8 cellular contexts compared by ENCODE assay signal in the genomic region with DNA sequence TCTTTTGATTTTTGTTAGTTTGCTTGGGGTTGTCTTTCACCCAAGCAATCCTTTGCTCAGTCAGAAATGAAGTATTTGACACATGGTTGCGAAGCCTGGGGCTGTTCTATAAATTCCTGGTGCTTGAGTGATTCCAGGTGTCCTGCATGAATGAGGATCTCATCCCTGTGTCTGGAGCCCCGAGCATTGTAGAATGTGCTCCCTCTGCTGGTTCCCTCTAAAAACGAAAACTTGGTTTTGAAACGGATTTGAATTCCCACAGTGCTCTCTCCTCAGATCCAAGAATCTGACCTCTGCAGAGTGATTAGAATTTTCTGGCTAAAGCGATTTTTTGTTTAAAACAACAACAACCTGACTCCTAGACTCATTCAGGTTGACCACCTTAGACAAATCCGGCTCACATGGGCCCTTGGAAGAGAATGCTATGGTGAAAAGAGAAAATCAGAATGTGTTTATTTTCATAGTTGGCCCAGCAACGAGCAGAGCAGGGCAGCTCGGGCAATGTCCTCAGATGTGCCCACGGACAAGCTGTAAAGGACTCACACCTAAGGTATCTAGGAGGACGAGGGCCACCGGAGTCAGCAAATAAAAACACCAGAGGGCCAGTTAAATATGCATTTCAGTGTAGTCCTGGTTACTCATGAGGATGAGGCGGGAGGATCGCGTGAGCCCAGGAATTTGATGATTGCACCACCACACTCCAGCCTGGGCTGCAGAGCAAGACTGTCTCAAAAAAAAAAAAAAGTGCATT. TPM values are rescaled to one million over a fixed set of nuclear protein-coding genes. Genes with fewer than 3 reads are reported as not detected.
A peak's percentile ranks its signal among the peaks of the same experiment; 100 is the strongest.
DNase-seq lines count a peak whose midpoint lies in the region; ATAC-seq and TF ChIP-seq lines count a peak whose summit lies in the region.

No MANE protein-coding gene starts in this region.

- H3K4me1 Mint-ChIP-seq in CD4-positive, CD25-positive, alpha-beta regulatory T cell, result peaks cover 0 to 14% (median 7%) of the 10 kb centered on the region in 4 donors
- peaks cover 21% of the 10 kb centered on the region for H3K4me1 Mint-ChIP-seq in brain

- no peaks in the 10 kb centered on the region for H3K27me3 ChIP-seq in CD4-positive, CD25-positive, alpha-beta regulatory T cell (ENCODE audit: control insufficient read depth, insufficient read depth, low read length)

- no peaks in the 10 kb centered on the region for H3K9me3 ChIP-seq in CD4-positive, CD25-positive, alpha-beta regulatory T cell (ENCODE audit: control insufficient read depth in 2 of 2, low read length in 2 of 2)

- ATAC-seq in CD4-positive, CD25-positive, alpha-beta regulatory T cell (ENCODE audit: low read depth in 2 of 2), result no peak
- peak; percentile 28 for ATAC-seq in GM18907 (IDR thresholded peaks at IDR 0.05; ENCODE audit: unreplicated experiment)
- no peak for ATAC-seq in GM21786 (IDR thresholded peaks at IDR 0.05; ENCODE audit: unreplicated experiment)
- ATAC-seq in HG03025 (IDR thresholded peaks at IDR 0.05; ENCODE audit: low FRiP score, unreplicated experiment), result no peak

- H3K36me3 Mint-ChIP-seq in CD4-positive, CD25-positive, alpha-beta regulatory T cell, result no peaks in the 10 kb centered on the region
- no peaks in the 10 kb centered on the region for H3K36me3 Mint-ChIP-seq in brain

- no peak overlapping the region for H3K4me3 Mint-ChIP-seq in CD4-positive, CD25-positive, alpha-beta regulatory T cell
- peak overlapping the region in 4 of 5 experiments; percentile 28 to 54 (median 45) for H3K4me3 Mint-ChIP-seq in brain

- peaks cover 16% of the 10 kb centered on the region for H3K27me3 Mint-ChIP-seq in CD4-positive, CD25-positive, alpha-beta regulatory T cell
- peaks cover 9% of the 10 kb centered on the region for H3K27me3 Mint-ChIP-seq in brain

- no peak overlapping the region for H3K27ac ChIP-seq in CD4-positive, CD25-positive, alpha-beta regulatory T cell (ENCODE audit: insufficient read depth, low read length, poor library complexity, severe bottlenecking)

- peak; percentile 74 to 80 for TF ChIP-seq CTCF in brain (conservative IDR thresholded peaks at IDR 0.05)

- DNase-seq in CD4-positive, CD25-positive, alpha-beta regulatory T cell, result peak in 1 of 3 donors; percentile 41
- peak; percentile 81 to 92 for DNase-seq in NCI-H526 (lab: John Stamatoyannopoulos, UW)
- peak; percentile 73 for DNase-seq in inferior parietal cortex (ENCODE audit: extremely low spot score)
- peak; percentile 35 for DNase-seq in smooth muscle cell of the brain vasculature (ENCODE audit: low read depth, low spot score)

- peak overlapping the region; percentile 3 for H3K4me3 ChIP-seq in CD4-positive, CD25-positive, alpha-beta regulatory T cell (ENCODE audit: low read depth, low read length)

- peaks cover 8% of the 10 kb centered on the region for H3K4me1 ChIP-seq in CD4-positive, CD25-positive, alpha-beta regulatory T cell (ENCODE audit: control insufficient read depth, insufficient read depth, low read length, poor library complexity, severe bottlenecking)

- no peaks in the 10 kb centered on the region for H3K36me3 ChIP-seq in CD4-positive, CD25-positive, alpha-beta regulatory T cell (ENCODE audit: control insufficient read depth, insufficient read depth, low read length)

- peak overlapping the region in 2 of 3 donors; percentile 55 to 76 for H3K27ac Mint-ChIP-seq in CD4-positive, CD25-positive, alpha-beta regulatory T cell
- H3K27ac Mint-ChIP-seq in brain, result peak overlapping the region in 1 of 5 experiments; percentile 69

- peaks cover 0 to 2% (median 0%) of the 10 kb centered on the region in 7 donors for H3K9me3 Mint-ChIP-seq in CD4-positive, CD25-positive, alpha-beta regulatory T cell
- peaks cover 0 to 4% (median 0%) of the 10 kb centered on the region in 5 experiments for H3K9me3 Mint-ChIP-seq in brain

RNA-seq across cellular contexts. Expression of a gene that starts 8.7 kb away (rescaled TPM):
- 0.17 TPM for total RNA-seq in CD4-positive, CD25-positive, alpha-beta regulatory T cell
- polyA plus RNA-seq in CD4-positive, CD25-positive, alpha-beta regulatory T cell, result under 1 TPM in 2 of 4 donors, not detected in 2; 0.14 to 0.18 TPM
- polyA plus RNA-seq in brain (ENCODE audit: insufficient read depth, low read depth, low replicate concordance), result not detected

Comparison
In these comparisons a context has a peak if more than half of its experiments do, and no peak if none do; other contexts are left out.
1. H3K4me3 Mint-ChIP-seq: peak in brain (4 of 5); none in CD4-positive, CD25-positive, alpha-beta regulatory T cell (0 of 4).